ENCODE assay signal across 8 cellular contexts in the genomic region with DNA sequence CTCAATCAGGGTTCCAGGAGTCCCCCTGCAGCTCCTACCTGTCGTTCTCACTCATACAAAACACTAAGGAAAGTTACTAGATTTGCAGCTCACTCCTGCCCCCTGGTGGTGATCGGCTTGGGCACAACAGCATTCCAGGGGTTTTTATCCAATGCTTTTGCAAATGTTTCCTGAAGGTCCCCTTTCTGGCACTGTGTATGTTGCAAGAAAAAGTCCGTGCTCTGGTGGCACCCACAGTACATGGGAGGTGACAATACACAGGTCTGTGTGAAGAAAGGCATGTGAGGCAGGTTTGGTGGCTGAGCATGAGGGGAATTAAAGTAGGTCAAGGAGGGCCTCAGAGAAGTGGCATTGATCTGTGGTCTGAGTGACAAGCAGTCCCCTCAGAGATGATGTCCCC. TPM values are rescaled to one million over a fixed set of nuclear protein-coding genes. Genes with fewer than 3 reads are reported as not detected.
DNase-seq lines count a peak whose midpoint lies in the region; ATAC-seq and TF ChIP-seq lines count a peak whose summit lies in the region.

No MANE protein-coding gene starts in this region.

- H3K4me3 Mint-ChIP-seq in GM23338, result no peak overlapping the region; the same call in 2 of the 3 replicates

- H3K9me2 ChIP-seq in GM23338 (ENCODE audit: insufficient read depth), result no peaks in the 10 kb centered on the region

- ATAC-seq in GM23338 (peak; percentile 71), GM19452 (IDR thresholded peaks at IDR 0.05; ENCODE audit: unreplicated experiment) (no peak)

- TF ChIP-seq CTCF in AG04449 (IDR thresholded peaks at IDR 0.05; ENCODE audit: insufficient read depth, low read length, missing control alignments) (peak; percentile 84), GM23338 (conservative IDR thresholded peaks at IDR 0.05; ENCODE audit: low read depth in 2 of 2) (peak; percentile 92 to 99)

- no peak overlapping the region for H3K27ac Mint-ChIP-seq in GM23338

- no peaks in the 10 kb centered on the region for H3K79me2 ChIP-seq in GM23338 (replicated peaks; ENCODE audit: insufficient read depth)

- peaks cover 17% of the 10 kb centered on the region; the same call in 1 of the 2 replicates for H3F3A ChIP-seq in GM23338 (replicated peaks; ENCODE audit: low read depth)

- H4K20me1 ChIP-seq in GM23338 (replicated peaks; ENCODE audit: insufficient read depth), result 0 out of 2 replicates have a peak, but pooled peaks cover 4% of the 10 kb centered on the region

- POLR2A ChIA-PET in AG04449 (lab: Yijun Ruan, JAX), result interaction anchor here (0.6 to 2.8 kb wide), 5 partner anchors 9 to 132 kb away, joined by 3 to 12 read pairs (median 3); partner anchors contain the start of genes CDC37, ICAM1, ICAM5 and TYK2

- DNase-seq in AG04449 (ENCODE audit: low read depth, low spot score), result no peak
- DNase-seq in GM23338 (ENCODE audit: low spot score), result peak; percentile 93
- peak; percentile 43 for DNase-seq in NCI-H446 treated with DMSO at 0.1 percent for 48 hours (lab: John Stamatoyannopoulos, UW)
- DNase-seq in activated CD4-positive, CD25-positive, alpha-beta regulatory T cell treated with anti-CD3 and anti-CD28 coated beads, Interleukin-2, amount 50 U/mL, for 72 hours, result peak; percentile 84
- peak; percentile 89 for DNase-seq in cerebellar cortex (ENCODE audit: low spot score)
- peak; percentile 90 for DNase-seq in left kidney (ENCODE audit: low read depth, low spot score)
- peak; percentile 68 to 82 for DNase-seq in stimulated activated CD4-positive, alpha-beta T cell treated with anti-CD3 and anti-CD28 coated beads, Interleukin-4, amount 100 ng/mL, for 48 hours (ENCODE audit: low read depth in 2 of 2)

- H3K4me1 Mint-ChIP-seq in GM23338, result peaks cover 8% of the 10 kb centered on the region; the same call in 2 of the 3 replicates

- CTCF ChIA-PET in AG04449 (lab: Yijun Ruan, JAX), result interaction anchor here (0.6 to 41.8 kb wide), 35 partner anchors 9 to 462 kb away, joined by 3 to 1180 read pairs (median 4); partner anchors contain the start of genes EIF3G, FDX2, ICAM1 and RAVER1

- H3K36me3 ChIP-seq in GM23338 (ENCODE audit: insufficient read depth), result peaks cover 7% of the 10 kb centered on the region; the same call in 1 of the 2 replicates

- no peak overlapping the region for H3K4me2 ChIP-seq in GM23338

- H3K4me3 ChIP-seq in AG04449 (ENCODE audit: low read depth, low read length) (no peak overlapping the region), GM23338 (no peak overlapping the region)

- no peaks in the 10 kb centered on the region; the same call in 1 of the 2 replicates for H3K4me1 ChIP-seq in GM23338 (ENCODE audit: insufficient read depth)

- H3K9me3 Mint-ChIP-seq in GM23338, result no peaks in the 10 kb centered on the region

- H3K27ac ChIP-seq in GM23338 (ENCODE audit: low read depth), result no peak overlapping the region

- H3K36me3 Mint-ChIP-seq in GM23338 (ENCODE audit: low read depth), result peaks cover 21% of the 10 kb centered on the region

- H2AFZ ChIP-seq in GM23338, result no peak overlapping the region

- peaks cover 6% of the 10 kb centered on the region for H3K27me3 Mint-ChIP-seq in GM23338 (ENCODE audit: insufficient read depth, low read depth, poor library complexity)

- H3K27me3 ChIP-seq in GM23338 (ENCODE audit: insufficient read depth), result no peaks in the 10 kb centered on the region

TF ChIP-seq in GM23338, 12 proteins besides CTCF, POLR2A, EP300 and RAD21:
- TF ChIP-seq STAT1 (IDR thresholded peaks at IDR 0.05; ENCODE audit: unreplicated experiment), result no peak

RNA-seq across cellular contexts. Expression of gene TYK2, which starts 8.6 kb away (rescaled TPM):
- total RNA-seq in GM23338 (2014; rRNA removed; shearing (Covaris generic)), result 22.2 and 29.1 TPM in 2 replicates
- 30.7 and 35.9 TPM in 2 replicates for polyA plus RNA-seq in GM23338 (2016; fragmentation: Nextera tagmentation; extraction: Ambion mirVana)

RNA-seq across cellular contexts. Expression of gene CDC37, which starts 14.4 kb away (rescaled TPM):
- 163 and 183 TPM in 2 replicates for total RNA-seq in GM23338 (2014; rRNA removed; shearing (Covaris generic))
- 270 and 280 TPM in 2 replicates for polyA plus RNA-seq in GM23338 (2016; fragmentation: Nextera tagmentation; extraction: Ambion mirVana)

RNA-seq across cellular contexts. Expression of gene PDE4A, which starts 31.4 kb away (rescaled TPM):
- total RNA-seq in GM23338 (2014; rRNA removed; shearing (Covaris generic)), result 5.2 and 5.4 TPM in 2 replicates
- 5.2 and 5.4 TPM in 2 replicates for polyA plus RNA-seq in GM23338 (2016; fragmentation: Nextera tagmentation; extraction: Ambion mirVana)

RNA-seq across cellular contexts. Expression of gene ICAM3, which starts 49.5 kb away (rescaled TPM):
- 9.6 TPM in 2 replicates for total RNA-seq in GM23338 (2014; rRNA removed; shearing (Covaris generic))
- 14.7 and 19.2 TPM in 2 replicates for polyA plus RNA-seq in GM23338 (2016; fragmentation: Nextera tagmentation; extraction: Ambion mirVana)

RNA-seq across cellular contexts. Expression of gene RAVER1, which starts 55.6 kb away (rescaled TPM):
- 88.3 and 96.7 TPM in 2 replicates for total RNA-seq in GM23338 (2014; rRNA removed; shearing (Covaris generic))
- 23.6 and 25.5 TPM in 2 replicates for polyA plus RNA-seq in GM23338 (2016; fragmentation: Nextera tagmentation; extraction: Ambion mirVana)
